Comparison of ENCODE assay signal across 26 cellular contexts in the genomic region with DNA sequence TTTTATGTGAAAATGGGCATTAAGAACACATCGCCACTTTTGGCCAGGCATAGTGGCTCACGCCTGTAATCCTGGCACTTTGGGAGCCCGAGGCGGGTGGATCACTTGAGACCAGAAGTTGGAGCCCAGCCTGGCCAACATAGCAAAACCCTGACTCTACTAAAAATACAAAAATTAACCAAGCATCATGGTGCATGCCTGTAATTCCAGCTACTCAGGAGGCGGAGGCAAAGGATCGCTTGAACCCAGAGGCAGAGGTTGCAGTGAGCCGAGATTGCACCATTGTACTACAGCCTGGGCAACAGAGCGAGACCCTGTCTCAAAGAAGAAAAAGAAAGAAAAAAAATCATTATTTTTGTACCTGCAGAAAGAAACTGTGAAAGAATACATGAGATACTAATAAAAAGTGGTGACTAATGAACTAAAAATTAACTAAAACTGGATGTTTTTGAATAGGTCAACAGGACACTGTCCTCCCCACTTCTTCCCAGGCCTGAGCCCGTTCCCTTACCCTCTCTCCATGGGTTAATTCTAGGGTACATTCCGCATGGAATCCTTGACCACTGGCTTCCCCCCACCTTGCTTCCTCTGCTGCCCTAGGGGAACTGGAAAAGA. TPM values are rescaled to one million over a fixed set of nuclear protein-coding genes. Genes with fewer than 3 reads are reported as not detected.
DNase-seq lines count a peak whose midpoint lies in the region; ATAC-seq and TF ChIP-seq lines count a peak whose summit lies in the region.
"Had no signal": no experiment of that assay in that cellular context is flagged by ENCODE, and none has a peak within 500 bp of the region (broad histone marks: within the 10 kb centered on the region; RNA-seq: fewer than 3 reads in every experiment).

No MANE protein-coding gene starts in this region.

- H3K27me3 ChIP-seq in Peyer's patch (no peaks in the 10 kb centered on the region), gastroesophageal sphincter (peaks cover under 1% of the 10 kb centered on the region), uterus (no peaks in the 10 kb centered on the region)
- H3K27me3 ChIP-seq: adrenal gland, cardiac muscle cell, left lung, upper lobe of left lung had no signal

- H3K4me3 ChIP-seq in Peyer's patch (no peak overlapping the region), gastroesophageal sphincter (no peak overlapping the region), uterus (no peak overlapping the region)
- H3K4me3 ChIP-seq: adrenal gland, cardiac muscle cell, HAP-1, left lung, spleen, upper lobe of left lung had no signal

- H3K9me3 ChIP-seq in Peyer's patch (no peaks in the 10 kb centered on the region), gastroesophageal sphincter (no peaks in the 10 kb centered on the region), uterus (no peaks in the 10 kb centered on the region)
- H3K9me3 ChIP-seq: adrenal gland, HAP-1, left lung, spleen, upper lobe of left lung had no signal

- H3K27ac ChIP-seq in Peyer's patch, result no peak overlapping the region
- no peak overlapping the region for H3K27ac ChIP-seq in gastroesophageal sphincter
- no peak overlapping the region for H3K27ac ChIP-seq in uterus
- H3K27ac ChIP-seq: cardiac muscle cell, left lung, upper lobe of left lung had no signal

- TF ChIP-seq CTCF in Peyer's patch (IDR thresholded peaks at IDR 0.05), result no peak
- TF ChIP-seq CTCF in gastroesophageal sphincter (IDR thresholded peaks at IDR 0.05), result no peak
- TF ChIP-seq CTCF in uterus (IDR thresholded peaks at IDR 0.05), result no peak

- WGBS in gastroesophageal sphincter (ENCODE audit: low coverage in 1 of 2), 2 donors, result 53 to 66% methylated on average over 8 to 10 of the region's 10 CpGs

- no peak for TF ChIP-seq EP300 in gastroesophageal sphincter (IDR thresholded peaks at IDR 0.05)

- peak; percentile 39 for ATAC-seq in gastroesophageal sphincter
- ATAC-seq in stimulated activated naive CD8-positive, alpha-beta T cell treated with anti-CD3 and anti-CD28 coated beads, Interleukin-15, Interleukin-2, amounts not matched to agents 100 U/mL and 50 U/mL, for 24 hours, result no peak
- no peak for ATAC-seq in activated CD4-positive, CD25-positive, alpha-beta regulatory T cell treated with anti-CD3 and anti-CD28 coated beads, Interleukin-2, amount 50 U/mL, for 24 hours
- ATAC-seq: stimulated activated naive CD8-positive, alpha-beta T cell treated with anti-CD3 and anti-CD28 coated beads, Interleukin-15, amount 100 ng/mL, for 72 hours had no signal

- intact Hi-C loops in uterus (cut with DNase I; ENCODE audit: low total_unique reads), result no loop called here

- no peaks in the 10 kb centered on the region for H3K36me3 ChIP-seq in Peyer's patch
- no peaks in the 10 kb centered on the region for H3K36me3 ChIP-seq in gastroesophageal sphincter
- no peaks in the 10 kb centered on the region for H3K36me3 ChIP-seq in uterus
- H3K36me3 ChIP-seq: adrenal gland, cardiac muscle cell, HAP-1, left lung, spleen, upper lobe of left lung had no signal

- H3K4me1 ChIP-seq in Peyer's patch (peaks cover 0 to 6% (median 1%) of the 10 kb centered on the region in 4 donors), gastroesophageal sphincter (peaks cover 0 to 23% (median 4%) of the 10 kb centered on the region in 3 donors), uterus (peaks cover 1 to 12% of the 10 kb centered on the region in 2 donors)
- H3K4me1 ChIP-seq: HAP-1 had no signal

- TF ChIP-seq POLR2A in Peyer's patch (IDR thresholded peaks at IDR 0.05) (no peak), gastroesophageal sphincter (IDR thresholded peaks at IDR 0.05) (no peak), uterus (IDR thresholded peaks at IDR 0.05) (no peak)

- peak; percentile 25 for DNase-seq in GM03348 (ENCODE audit: low spot score)
- peak in 2 of 3 donors; percentile 15 to 32 for DNase-seq in Peyer's patch
- peak; percentile 79 for DNase-seq in renal cortical epithelial cell (ENCODE audit: low read depth)
- no peak for DNase-seq in stimulated activated naive CD8-positive, alpha-beta T cell treated with anti-CD3 and anti-CD28 coated beads, Interleukin-15, Interleukin-2, amounts not matched to agents 100 U/mL and 50 U/mL, for 24 hours
- no peak for DNase-seq in uterus
- DNase-seq in effector CD8-positive, alpha-beta T cell (lab: John Stamatoyannopoulos, UW), result no peak
- DNase-seq: activated CD4-positive, alpha-beta T cell treated with anti-CD3 and anti-CD28 coated beads, Interleukin-2, amount 50 U/mL, for 1 hour; activated CD8-positive, alpha-beta memory T cell treated with anti-CD3 and anti-CD28 coated beads, Interleukin-2, amount 50 U/mL, for 4 hours; activated gamma-delta T cell; DMS79; NCI-H1417 treated with DMSO at 0.1 percent for 48 hours; NCI-H2171; NCI-H524 treated with DMSO at 0.1 percent for 48 hours; SIG-M5; stimulated activated CD4-positive, alpha-beta T cell treated with anti-CD3 and anti-CD28 coated beads, Interleukin-4, amount 100 ng/mL, for 24 hours; stimulated activated naive CD8-positive, alpha-beta T cell treated with anti-CD3 and anti-CD28 coated beads, Interleukin-15, amount 100 ng/mL, for 72 hours had no signal

RNA-seq across cellular contexts. Expression of gene TINAGL1, which starts 8.3 kb away (rescaled TPM):
- 100 to 1,000 TPM; 112 to 215 (median 192) TPM for total RNA-seq in Peyer's patch
- total RNA-seq in gastroesophageal sphincter, result 100 to 1,000 TPM; 152 to 368 (median 248) TPM
- total RNA-seq in renal cortical epithelial cell, result 168 and 349 TPM in 2 replicates
- total RNA-seq in uterus, result 100 to 1,000 TPM; 104 to 247 (median 182) TPM
- total RNA-seq: B cell; T-helper 1 cell treated with Interleukin-12 subunit alpha and Interleukin-12 subunit beta and Interleukin-4 antibody, amounts not matched to agents 30 ng/mL and 1 ng/mL, for 36 hours had no signal

RNA-seq across cellular contexts. Expression of gene HCRTR1, which starts 49.4 kb away (rescaled TPM):
- total RNA-seq in Peyer's patch, result not detected
- under 1 TPM in 3 of 4 donors, not detected in 1; 0.23 to 0.82 (median 0.67) TPM for total RNA-seq in gastroesophageal sphincter
- not detected in 2 replicates for total RNA-seq in renal cortical epithelial cell
- total RNA-seq in uterus, result not detected
- total RNA-seq: cardiac muscle cell; left lung; spleen; T-helper 1 cell treated with Interleukin-12 subunit alpha and Interleukin-12 subunit beta and Interleukin-4 antibody, amounts not matched to agents 30 ng/mL and 1 ng/mL, for 36 hours had no signal

Comparison
In these comparisons a context has a peak if more than half of its experiments do, and no peak if none do; other contexts are left out.
1. DNase-seq: peak in GM03348 (single experiment), Peyer's patch (2 of 3) and renal cortical epithelial cell (single experiment); none in stimulated activated naive CD8-positive, alpha-beta T cell treated with anti-CD3 and anti-CD28 coated beads, Interleukin-15, Interleukin-2, amounts not matched to agents 100 U/mL and 50 U/mL, for 24 hours (single experiment), uterus (0 of 2) and effector CD8-positive, alpha-beta T cell (single experiment).